21 cellular contexts compared by ENCODE assay signal in genomic region chr10:101375073-101375472, GRCh38. TPM values are rescaled to one million over a fixed set of nuclear protein-coding genes. Genes with fewer than 3 reads are reported as not detected.
DNase-seq lines count a peak whose midpoint lies in the region; ATAC-seq and TF ChIP-seq lines count a peak whose summit lies in the region.
"Had no signal": no experiment of that assay in that cellular context is flagged by ENCODE, and none has a peak within 500 bp of the region (broad histone marks: within the 10 kb centered on the region; RNA-seq: fewer than 3 reads in every experiment).

No MANE protein-coding gene starts in this region.

- no peak for DNase-seq in activated naive CD8-positive, alpha-beta T cell treated with anti-CD3 and anti-CD28 coated beads, Interleukin-2, amount 50 U/mL, for 24 hours
- DNase-seq in left ventricle myocardium inferior (no peak), psoas muscle (no peak)
- no peak for DNase-seq in activated naive CD4-positive, alpha-beta T cell treated with Interleukin-2 at 50 U/mL for 16 hours
- DNase-seq: AML-193; CD4-positive, CD25-positive, alpha-beta regulatory T cell; CD8-positive, alpha-beta memory T cell; DMS 273 treated with DMSO at 0.1 percent for 48 hours; DMS79; EL; GDM1; GM23248; H7; HCEC 1CT had no signal

- no peaks in the 10 kb centered on the region for H3K9me3 Mint-ChIP-seq in activated naive CD8-positive, alpha-beta T cell (ENCODE audit: low read depth)
- H3K9me3 Mint-ChIP-seq in activated naive CD8-positive, alpha-beta T cell treated with anti-CD3 and anti-CD28 coated beads, Interleukin-2, amount 50 U/mL, for 24 hours, result no peaks in the 10 kb centered on the region
- no peaks in the 10 kb centered on the region for H3K9me3 Mint-ChIP-seq in activated T-helper 17 cell treated with anti-CD3 and anti-CD28 coated beads, Interleukin-2, amount 50 U/mL, for 72 hours

- H3K4me3 Mint-ChIP-seq in activated naive CD8-positive, alpha-beta T cell, result no peak overlapping the region
- no peak overlapping the region for H3K4me3 Mint-ChIP-seq in activated naive CD8-positive, alpha-beta T cell treated with anti-CD3 and anti-CD28 coated beads, Interleukin-2, amount 50 U/mL, for 24 hours
- no peak overlapping the region for H3K4me3 Mint-ChIP-seq in activated T-helper 17 cell treated with anti-CD3 and anti-CD28 coated beads, Interleukin-2, amount 50 U/mL, for 72 hours
- H3K4me3 Mint-ChIP-seq: CD4-positive, CD25-positive, alpha-beta regulatory T cell; CD8-positive, alpha-beta memory T cell had no signal

- no peaks in the 10 kb centered on the region for H3K9me2 ChIP-seq in Loucy (replicated peaks; ENCODE audit: low read depth, low read length)

- no peak overlapping the region for H2AFZ ChIP-seq in Loucy (ENCODE audit: low read length)
- H2AFZ ChIP-seq: GM23248 had no signal

- intact Hi-C loops in left ventricle myocardium inferior (cut with micrococcal nuclease), result no loop called here
- intact Hi-C loops in psoas muscle (cut with DNase I), result no loop called here

- H3K4me1 ChIP-seq in Loucy (ENCODE audit: insufficient read depth, low read length, poor library complexity, severe bottlenecking) (peaks cover 12% of the 10 kb centered on the region), thymus (ENCODE audit: control insufficient read depth, insufficient read depth, low read length) (peaks cover 5% of the 10 kb centered on the region), left ventricle myocardium inferior (peaks cover 26% of the 10 kb centered on the region), psoas muscle (peaks cover 29% of the 10 kb centered on the region)

- WGBS in thymus, result 47% methylated on average over 7 of the region's 7 CpGs
- 80 to 84% (median 83%) methylated on average over 7 of the region's 7 CpGs for WGBS in psoas muscle, 3 donors

- ATAC-seq in activated naive CD8-positive, alpha-beta T cell treated with anti-CD3 and anti-CD28 coated beads, Interleukin-2, amount 50 U/mL, for 24 hours, result no peak
- ATAC-seq in activated T-helper 17 cell treated with anti-CD3 and anti-CD28 coated beads, Interleukin-2, amount 50 U/mL, for 72 hours (replicated peaks), result no peak
- ATAC-seq in psoas muscle, result no peak
- ATAC-seq: GM12878 had no signal

- H3K36me3 ChIP-seq in Loucy (ENCODE audit: insufficient read depth, low read length) (no peaks in the 10 kb centered on the region), thymus (ENCODE audit: control insufficient read depth, insufficient read depth) (no peaks in the 10 kb centered on the region), left ventricle myocardium inferior (peaks cover 3% of the 10 kb centered on the region), psoas muscle (ENCODE audit: insufficient read depth in 1 of 2, low read depth in 1 of 2) (peaks cover 0 to 2% of the 10 kb centered on the region in 2 donors)

- peak overlapping the region; percentile 50 for H3K27ac Mint-ChIP-seq in activated naive CD8-positive, alpha-beta T cell
- no peak overlapping the region for H3K27ac Mint-ChIP-seq in activated naive CD8-positive, alpha-beta T cell treated with anti-CD3 and anti-CD28 coated beads, Interleukin-2, amount 50 U/mL, for 24 hours
- peak overlapping the region; percentile 11 for H3K27ac Mint-ChIP-seq in activated T-helper 17 cell treated with anti-CD3 and anti-CD28 coated beads, Interleukin-2, amount 50 U/mL, for 72 hours
- H3K27ac Mint-ChIP-seq: CD4-positive, CD25-positive, alpha-beta regulatory T cell had no signal

- peak overlapping the region; percentile 18 for H3K27ac ChIP-seq in thymus (ENCODE audit: low read depth)
- no peak overlapping the region for H3K27ac ChIP-seq in left ventricle myocardium inferior (replicated peaks)
- no peak overlapping the region for H3K27ac ChIP-seq in psoas muscle
- H3K27ac ChIP-seq: 22Rv1, C4-2B, GM23248 had no signal

- H3K9ac ChIP-seq in Loucy (ENCODE audit: low read depth, low read length, poor library complexity, severe bottlenecking), result no peak overlapping the region
- H3K9ac ChIP-seq: GM23248 had no signal

- no peaks in the 10 kb centered on the region for H4K20me1 ChIP-seq in Loucy (ENCODE audit: insufficient read depth, low read length, poor library complexity, severe bottlenecking)

- H3K4me1 Mint-ChIP-seq in activated naive CD8-positive, alpha-beta T cell (ENCODE audit: low read depth), result peaks cover 24% of the 10 kb centered on the region
- H3K4me1 Mint-ChIP-seq in activated naive CD8-positive, alpha-beta T cell treated with anti-CD3 and anti-CD28 coated beads, Interleukin-2, amount 50 U/mL, for 24 hours, result peaks cover 18% of the 10 kb centered on the region
- peaks cover 12% of the 10 kb centered on the region for H3K4me1 Mint-ChIP-seq in activated T-helper 17 cell treated with anti-CD3 and anti-CD28 coated beads, Interleukin-2, amount 50 U/mL, for 72 hours

- H3K9me3 ChIP-seq in Loucy (ENCODE audit: insufficient read depth, low read depth, low read length) (no peaks in the 10 kb centered on the region), thymus (ENCODE audit: control insufficient read depth) (no peaks in the 10 kb centered on the region), left ventricle myocardium inferior (replicated peaks) (no peaks in the 10 kb centered on the region), psoas muscle (no peaks in the 10 kb centered on the region)

- peaks cover 24% of the 10 kb centered on the region; the same call in 1 of the 2 replicates for H3K79me2 ChIP-seq in Loucy (ENCODE audit: insufficient read depth, low read length)

- H3K27me3 Mint-ChIP-seq in activated naive CD8-positive, alpha-beta T cell, result no peaks in the 10 kb centered on the region
- H3K27me3 Mint-ChIP-seq in activated naive CD8-positive, alpha-beta T cell treated with anti-CD3 and anti-CD28 coated beads, Interleukin-2, amount 50 U/mL, for 24 hours, result no peaks in the 10 kb centered on the region
- no peaks in the 10 kb centered on the region for H3K27me3 Mint-ChIP-seq in activated T-helper 17 cell treated with anti-CD3 and anti-CD28 coated beads, Interleukin-2, amount 50 U/mL, for 72 hours
- H3K27me3 Mint-ChIP-seq: CD4-positive, CD25-positive, alpha-beta regulatory T cell had no signal

- H3K4me3 ChIP-seq in Loucy (ENCODE audit: low read length, poor library complexity, severe bottlenecking) (no peak overlapping the region), thymus (ENCODE audit: low read length) (no peak overlapping the region), left ventricle myocardium inferior (no peak overlapping the region), psoas muscle (no peak overlapping the region)
- H3K4me3 ChIP-seq: GM12878, GM23248 had no signal

- H3K4me2 ChIP-seq in Loucy (ENCODE audit: low read depth, low read length, poor library complexity, severe bottlenecking), result peak overlapping the region; percentile 31

- TF ChIP-seq CTCF in Loucy (conservative IDR thresholded peaks at IDR 0.05; ENCODE audit: low read length) (no peak), left ventricle myocardium inferior (IDR thresholded peaks at IDR 0.05; ENCODE audit: borderline replicate concordance) (no peak), psoas muscle (IDR thresholded peaks at IDR 0.05) (no peak)

- H3K27me3 ChIP-seq in Loucy (ENCODE audit: insufficient read depth, low read length, poor library complexity, severe bottlenecking), result no peaks in the 10 kb centered on the region
- H3K27me3 ChIP-seq in thymus (ENCODE audit: control insufficient read depth, insufficient read depth), result no peaks in the 10 kb centered on the region
- H3K27me3 ChIP-seq in left ventricle myocardium inferior (ENCODE audit: low read depth), result no peaks in the 10 kb centered on the region
- no peaks in the 10 kb centered on the region for H3K27me3 ChIP-seq in psoas muscle (ENCODE audit: insufficient read depth in 3 of 3, low read length in 2 of 3)

- no peaks in the 10 kb centered on the region for H3F3A ChIP-seq in Loucy (ENCODE audit: low read depth)

- H3K36me3 Mint-ChIP-seq in activated naive CD8-positive, alpha-beta T cell, result peaks cover 21% of the 10 kb centered on the region
- H3K36me3 Mint-ChIP-seq in activated naive CD8-positive, alpha-beta T cell treated with anti-CD3 and anti-CD28 coated beads, Interleukin-2, amount 50 U/mL, for 24 hours (ENCODE audit: low read depth), result peaks cover 8% of the 10 kb centered on the region
- H3K36me3 Mint-ChIP-seq in activated T-helper 17 cell treated with anti-CD3 and anti-CD28 coated beads, Interleukin-2, amount 50 U/mL, for 72 hours (ENCODE audit: low read depth), result peaks cover 26% of the 10 kb centered on the region

RNA-seq across cellular contexts. Expression of gene BTRC, which starts 21.1 kb away (rescaled TPM):
- 10 to 100 TPM; 14.8 to 15.1 TPM for total RNA-seq in activated T-helper 17 cell treated with anti-CD3 and anti-CD28 coated beads, Interleukin-2, amount 50 U/mL, for 72 hours
- polyA plus RNA-seq in thymus (5.3 TPM), psoas muscle (10 to 100 TPM in 1 of 3 donors, 1 to 10 TPM in 2; 6.1 to 17.6 (median 7.8) TPM)
- total RNA-seq in left ventricle myocardium inferior (34.8 TPM), psoas muscle (10 to 100 TPM; 16.4 to 19.3 (median 17.0) TPM)
